ENCODE assay signal across 1 cellular context in the genomic region with DNA sequence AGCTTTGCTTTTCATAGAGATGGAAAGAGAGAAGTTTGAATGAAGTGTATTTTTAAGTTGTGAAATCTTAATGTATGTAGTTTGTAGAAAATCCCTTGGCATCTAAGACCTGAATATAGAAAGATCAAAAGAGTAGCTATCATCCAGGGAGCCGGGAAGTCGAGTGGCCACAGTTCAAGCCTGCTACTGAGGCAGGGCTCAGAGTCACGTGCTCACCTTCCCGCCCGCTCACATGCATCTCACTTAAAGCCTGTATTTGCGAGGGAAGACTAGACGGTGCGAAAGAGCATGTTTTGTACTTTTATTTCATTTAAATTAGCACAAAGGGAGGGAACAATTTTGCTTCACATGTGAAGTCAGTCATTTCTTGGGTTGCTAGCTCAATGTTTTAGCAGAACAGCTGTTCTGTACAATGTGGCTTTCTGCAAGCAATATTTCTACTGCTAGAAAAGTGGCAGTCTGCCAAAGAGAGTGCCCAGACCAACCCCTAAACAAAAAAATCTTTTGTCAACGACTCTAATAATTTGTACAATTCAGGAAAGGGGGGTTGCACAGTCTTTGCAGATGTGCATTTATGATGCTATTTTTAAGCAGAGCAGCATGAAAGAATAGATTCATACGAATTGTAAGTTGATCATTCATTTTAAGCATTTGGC.
TF ChIP-seq lines count a peak whose summit lies in the region.

No MANE protein-coding gene starts in this region.

TF ChIP-seq in GM23338, 12 proteins besides CTCF, POLR2A, EP300 and RAD21 (continued from another document):
- TF ChIP-seq ZNF462 (CRISPR knock-in tag; IDR thresholded peaks at IDR 0.05) (no peak), EZH2 (IDR thresholded peaks at IDR 0.05; ENCODE audit: low read depth, unreplicated experiment) (no peak), REST (IDR thresholded peaks at IDR 0.05; ENCODE audit: unreplicated experiment) (no peak)
